20 cellular contexts compared by ENCODE assay signal in genomic region chr1:25196830-25197229, GRCh38.
"Had no signal": no experiment of that assay in that cellular context is flagged by ENCODE, and none has a peak within 500 bp of the region (broad histone marks: within the 10 kb centered on the region; RNA-seq: fewer than 3 reads in every experiment).

No MANE protein-coding gene starts in this region.

- H3K9me3 ChIP-seq: esophagus muscularis mucosa, heart left ventricle, upper lobe of right lung had no signal

- H3K9me3 Mint-ChIP-seq: activated naive CD4-positive, alpha-beta T cell treated with anti-CD3 and anti-CD28 coated beads for 36 hours; activated naive CD8-positive, alpha-beta T cell treated with anti-CD3 and anti-CD28 coated beads, Interleukin-2, amount 50 U/mL, for 24 hours; memory B cell; naive thymus-derived CD8-positive, alpha-beta T cell; stimulated activated naive CD8-positive, alpha-beta T cell treated with anti-CD3 and anti-CD28 coated beads, Interleukin-15, Interleukin-2, amounts not matched to agents 100 ng/mL and 50 ng/mL, for 24 hours had no signal

- DNase-seq: activated CD4-positive, alpha-beta T cell treated with anti-CD3 and anti-CD28 coated beads for 48 hours; activated CD4-positive, alpha-beta T cell treated with anti-CD3 and anti-CD28 coated beads, Interleukin-2, amount 50 U/mL, for 48 hours; activated CD8-positive, alpha-beta memory T cell treated with anti-CD3 and anti-CD28 coated beads for 24 hours; activated effector memory CD4-positive, alpha-beta T cell treated with Interleukin-2 at 50 U/mL for 16 hours; activated naive CD4-positive, alpha-beta T cell treated with anti-CD3 and anti-CD28 coated beads for 36 hours; activated naive CD8-positive, alpha-beta T cell treated with anti-CD3 and anti-CD28 coated beads, Interleukin-2, amount 50 U/mL, for 24 hours; amygdala; central memory CD4-positive, alpha-beta T cell; foreskin keratinocyte; heart left ventricle; midbrain; naive thymus-derived CD8-positive, alpha-beta T cell; stimulated activated CD4-positive, alpha-beta T cell treated with anti-CD3 and anti-CD28 coated beads, Interleukin-2, amount 100 ng/mL, for 48 hours; upper lobe of right lung had no signal

- H3K27me3 Mint-ChIP-seq: stimulated activated naive CD8-positive, alpha-beta T cell treated with anti-CD3 and anti-CD28 coated beads, Interleukin-15, Interleukin-2, amounts not matched to agents 100 ng/mL and 50 ng/mL, for 24 hours had no signal

- H3K36me3 Mint-ChIP-seq: memory B cell; naive thymus-derived CD8-positive, alpha-beta T cell had no signal

- H3K27ac ChIP-seq: esophagus muscularis mucosa, foreskin keratinocyte, heart left ventricle, upper lobe of right lung, WERI-Rb-1 had no signal

- H3K27me3 ChIP-seq: foreskin keratinocyte, upper lobe of right lung had no signal

- H3K36me3 ChIP-seq: esophagus muscularis mucosa, heart left ventricle, upper lobe of right lung, WERI-Rb-1 had no signal

- H3K4me1 ChIP-seq: upper lobe of right lung had no signal

- H3K4me3 Mint-ChIP-seq: activated naive CD4-positive, alpha-beta T cell treated with anti-CD3 and anti-CD28 coated beads for 36 hours; activated naive CD8-positive, alpha-beta T cell treated with anti-CD3 and anti-CD28 coated beads, Interleukin-2, amount 50 U/mL, for 24 hours; memory B cell; stimulated activated naive CD8-positive, alpha-beta T cell treated with anti-CD3 and anti-CD28 coated beads, Interleukin-15, Interleukin-2, amounts not matched to agents 100 ng/mL and 50 ng/mL, for 24 hours had no signal

- ATAC-seq: activated CD4-positive, CD25-positive, alpha-beta regulatory T cell treated with anti-CD3 and anti-CD28 coated beads, Interleukin-2, amount 50 U/mL, for 24 hours; activated naive CD8-positive, alpha-beta T cell treated with anti-CD3 and anti-CD28 coated beads, Interleukin-2, amount 50 U/mL, for 24 hours; foreskin keratinocyte; heart left ventricle; naive thymus-derived CD8-positive, alpha-beta T cell; upper lobe of right lung had no signal

- H3K27ac Mint-ChIP-seq: activated naive CD4-positive, alpha-beta T cell treated with anti-CD3 and anti-CD28 coated beads for 36 hours; activated naive CD8-positive, alpha-beta T cell treated with anti-CD3 and anti-CD28 coated beads, Interleukin-2, amount 50 U/mL, for 24 hours; memory B cell; stimulated activated naive CD8-positive, alpha-beta T cell treated with anti-CD3 and anti-CD28 coated beads, Interleukin-15, Interleukin-2, amounts not matched to agents 100 ng/mL and 50 ng/mL, for 24 hours had no signal

- FAIRE-seq: TTC549 had no signal

- H3K4me3 ChIP-seq: esophagus muscularis mucosa, heart left ventricle, upper lobe of right lung had no signal
